ENCODE assay signal across 17 cellular contexts in genomic region chr17:55723488-55723848, GRCh38. TPM values are rescaled to one million over a fixed set of nuclear protein-coding genes. Genes with fewer than 3 reads are reported as not detected.
DNase-seq lines count a peak whose midpoint lies in the region; ATAC-seq, FAIRE-seq and TF ChIP-seq lines count a peak whose summit lies in the region.
"Had no signal": no experiment of that assay in that cellular context is flagged by ENCODE, and none has a peak within 500 bp of the region (broad histone marks: within the 10 kb centered on the region; RNA-seq: fewer than 3 reads in every experiment).

No MANE protein-coding gene starts in this region.

- in situ Hi-C loops in K562 (cut with MboI): loop anchor here (5.0 kb wide), 1 partner anchor 44 kb away; no protein-coding TSS in a partner anchor

- H3K4me2 ChIP-seq in BLaER1 (peak overlapping the region; percentile 68), K562 (ENCODE audit: insufficient read depth, low read length) (no peak overlapping the region), smooth muscle cell (peak overlapping the region; percentile 91)

- peak overlapping the region; percentile 0; the same call in 1 of the 2 replicates for H3K9ac ChIP-seq in BLaER1
- no peak overlapping the region for H3K9ac ChIP-seq in K562 (ENCODE audit: insufficient read depth in 1 of 2, low read depth in 2 of 2, low read length in 2 of 2)
- H3K9ac ChIP-seq in smooth muscle cell (ENCODE audit: low read depth): no peak overlapping the region

- H3K79me2 ChIP-seq in K562 (ENCODE audit: control insufficient read depth, insufficient read depth, low read length) (no peaks in the 10 kb centered on the region), smooth muscle cell (ENCODE audit: low read depth) (peaks cover 4% of the 10 kb centered on the region)

- no TSS peak for BruUV-seq in K562 (replicated peaks; lab: Mats Ljungman, UMichigan)

- FAIRE-seq in K562 (lab: Jason Lieb, UNC): no peak
- no peak for FAIRE-seq in H54 (lab: Jason Lieb, UNC)

- TF ChIP-seq CTCF in K562 (IDR thresholded peaks at IDR 0.05 in 2 of 3, conservative IDR thresholded peaks at IDR 0.05 in 1 of 3; ENCODE audit: insufficient read depth in 2 of 3, low read depth in 1 of 3, low read length in 3 of 3) (no peak), lower lobe of right lung (IDR thresholded peaks at IDR 0.05) (no peak), smooth muscle cell (IDR thresholded peaks at IDR 0.05; ENCODE audit: borderline replicate concordance, insufficient read depth, poor library complexity, severe bottlenecking) (no peak)

- peaks cover 41% of the 10 kb centered on the region for H3K4me1 ChIP-seq in BLaER1
- peaks cover 3 to 6% of the 10 kb centered on the region in 2 experiments; a peak in 3 of 5 replicates for H3K4me1 ChIP-seq in K562 (replicated peaks in 1 of 2; ENCODE audit: control insufficient read depth in 2 of 2, insufficient read depth in 2 of 2, low read length in 2 of 2)
- H3K4me1 ChIP-seq in lower lobe of right lung: peaks cover 6% of the 10 kb centered on the region
- peaks cover 25% of the 10 kb centered on the region for H3K4me1 ChIP-seq in smooth muscle cell (ENCODE audit: low read depth)

- TF ChIP-seq POLR2A in K562 (conservative IDR thresholded peaks at IDR 0.05) (no peak), H54 (IDR thresholded peaks at IDR 0.05; ENCODE audit: low read depth, low read length) (no peak)

- CTCF ChIA-PET in K562 (lab: Yijun Ruan, JAX; ENCODE audit: low intra/inter-chr PET ratio): no interaction called here

- no peak for ATAC-seq in K562
- no peak for ATAC-seq in lower lobe of right lung
- no peak for ATAC-seq in HG03097 (IDR thresholded peaks at IDR 0.05; ENCODE audit: low FRiP score, unreplicated experiment)
- ATAC-seq: activated CD8-positive, alpha-beta T cell treated with anti-CD3 and anti-CD28 coated beads for 36 hours; GM23338; T-cell had no signal

- H2AFZ ChIP-seq in K562 (ENCODE audit: low read depth, low read length) (no peak overlapping the region), smooth muscle cell (ENCODE audit: low read depth) (no peak overlapping the region)

- H3K36me3 ChIP-seq in BLaER1: no peaks in the 10 kb centered on the region
- H3K36me3 ChIP-seq in K562 (ENCODE audit: control insufficient read depth, insufficient read depth, low read length): no peaks in the 10 kb centered on the region
- peaks cover 9% of the 10 kb centered on the region for H3K36me3 ChIP-seq in lower lobe of right lung
- no peaks in the 10 kb centered on the region for H3K36me3 ChIP-seq in smooth muscle cell (ENCODE audit: low read depth)
- H3K36me3 ChIP-seq: MG63 had no signal

- H4K20me1 ChIP-seq in BLaER1 (no peaks in the 10 kb centered on the region), K562 (replicated peaks; ENCODE audit: control insufficient read depth, insufficient read depth, low read length) (no peaks in the 10 kb centered on the region), smooth muscle cell (ENCODE audit: low read depth) (no peaks in the 10 kb centered on the region)

- intact Hi-C loops in K562 (cut with micrococcal nuclease): no loop called here
- intact Hi-C loops in lower lobe of right lung (cut with DNase I): no loop called here

- no peak for TF ChIP-seq RAD21 in K562 (CRISPR knock-in tag; conservative IDR thresholded peaks at IDR 0.05 in 1 of 2, IDR thresholded peaks at IDR 0.05 in 1 of 2)

- H3K9me3 ChIP-seq in BLaER1: no peaks in the 10 kb centered on the region
- H3K9me3 ChIP-seq in K562 (replicated peaks; ENCODE audit: control insufficient read depth, insufficient read depth, low read depth, low read length): no peaks in the 10 kb centered on the region
- no peaks in the 10 kb centered on the region for H3K9me3 ChIP-seq in lower lobe of right lung
- no peaks in the 10 kb centered on the region for H3K9me3 ChIP-seq in smooth muscle cell (replicated peaks; ENCODE audit: low read depth)
- H3K9me3 ChIP-seq: MG63 had no signal

- H3K4me3 ChIP-seq in BLaER1: peak overlapping the region; percentile 59
- H3K4me3 ChIP-seq in K562: no peak overlapping the region
- H3K4me3 ChIP-seq in lower lobe of right lung: peak overlapping the region; percentile 50
- H3K4me3 ChIP-seq in smooth muscle cell: peak overlapping the region; percentile 47

- H3K27me3 ChIP-seq in BLaER1 (no peaks in the 10 kb centered on the region), K562 (ENCODE audit: control insufficient read depth in 2 of 2, insufficient read depth in 2 of 2, low read length in 2 of 2) (no peaks in the 10 kb centered on the region), lower lobe of right lung (ENCODE audit: low read depth) (no peaks in the 10 kb centered on the region), smooth muscle cell (ENCODE audit: low read depth) (no peaks in the 10 kb centered on the region)

- H3F3A ChIP-seq in smooth muscle cell (ENCODE audit: low read depth): peaks cover 44% of the 10 kb centered on the region

- POLR2A ChIA-PET in K562 (lab: Yijun Ruan, JAX): interaction anchor here (0.7 to 3.7 kb wide), 4 partner anchors 11 to 407 kb away, joined by 4 to 13 read pairs (median 8); no protein-coding TSS in a partner anchor

- H3K27ac ChIP-seq in BLaER1 (no peak overlapping the region), K562 (ENCODE audit: extremely low read depth, low read depth, low read length) (no peak overlapping the region), lower lobe of right lung (peak overlapping the region; percentile 80), smooth muscle cell (ENCODE audit: low read depth) (peak overlapping the region; percentile 83)
- H3K27ac ChIP-seq: VCaP had no signal

- H3K9me1 ChIP-seq in K562 (ENCODE audit: control insufficient read depth, insufficient read depth, low read length): no peaks in the 10 kb centered on the region

- DNase-seq in K562 (ENCODE audit: extremely low read depth in 1 of 4, low spot score in 3 of 4) (no peak), lower lobe of right lung (no peak), smooth muscle cell (lab: John Stamatoyannopoulos, UW; ENCODE audit: unreplicated experiment) (no peak), H54 (ENCODE audit: insufficient read length, low spot score) (no peak), mesenteric fat pad (ENCODE audit: low spot score) (no peak), DMS53 (lab: John Stamatoyannopoulos, UW) (no peak)
- DNase-seq: activated CD8-positive, alpha-beta T cell treated with anti-CD3 and anti-CD28 coated beads for 36 hours; AML-193; erythroblast; NCI-H187; NCI-H526; T-cell had no signal

- no peak for TF ChIP-seq EP300 in K562 (IDR thresholded peaks at IDR 0.05; ENCODE audit: low read length)

TF ChIP-seq in K562, 482 proteins besides CTCF, POLR2A, EP300 and RAD21 (continues in another document):
- TF ChIP-seq BCOR (IDR thresholded peaks at IDR 0.05) (0 out of 2 replicates have a peak, but pooled peaks have one; percentile 48), NONO (IDR thresholded peaks at IDR 0.05; ENCODE audit: low read depth in 2 of 2, low read length in 1 of 2) (no peak), KDM1A (IDR thresholded peaks at IDR 0.05) (peak in 1 of 2 experiments; percentile 42; a peak in 1 of 4 replicates)

RNA-seq across cellular contexts. Expression of gene TMEM100, which starts 0.8 kb away (rescaled TPM):
- total RNA-seq in K562 (2011; cell fraction: chromatin; rRNA removed; ENCODE audit: low replicate concordance): not detected in 2 replicates
- not detected in 2 replicates for total RNA-seq in K562 (2011; cell fraction: nucleolus; rRNA removed)
- 1.0 and 1.6 TPM in 2 replicates for total RNA-seq in K562 (2011; cell fraction: nucleoplasm; rRNA removed)
- total RNA-seq in K562 (2014; rRNA removed): 0.08 and 0.50 TPM in 2 replicates
- total RNA-seq in K562 (2014; rRNA removed; fragmentation: Illumina TruSeq; extraction: Trizol): 0.16 and 0.22 TPM in 2 replicates
- 0.23 and 0.29 TPM in 2 replicates for total RNA-seq in K562 (2015; rRNA removed; fragmentation: Illumina TruSeq; extraction: Trizol)
- 0.20 and 0.34 TPM in 2 replicates for total RNA-seq in K562 (2021)
- 0.14 TPM in 1 of 2 replicates, not detected in the other for polyA plus RNA-seq in K562 (2011; rRNA removed)
- not detected in 2 replicates for polyA plus RNA-seq in K562 (2011; cell fraction: cytosol; rRNA removed)
- 0.25 TPM in 1 of 2 replicates, not detected in the other for polyA plus RNA-seq in K562 (2011; cell fraction: nucleus; rRNA removed)
- polyA plus RNA-seq in K562 (2012): 0.40 and 0.76 TPM in 2 replicates
- 0.19 and 0.42 TPM in 2 replicates for polyA plus RNA-seq in K562 (2014; fragmentation: Illumina TruSeq; extraction: Trizol)
- under 1 TPM; 0.13 to 0.18 TPM for polyA plus RNA-seq in K562 (2014; fragmentation: Nextera tagmentation; extraction: Ambion mirVana)
- 0.12 TPM in 1 of 2 replicates, not detected in the other for polyA plus RNA-seq in K562 (2014; rRNA removed)
- polyA minus RNA-seq in K562 (2011; rRNA and poly(A)+ RNA removed): 0.09 TPM in 1 of 2 replicates, not detected in the other
- polyA minus RNA-seq in K562 (2011; cell fraction: cytosol; rRNA and poly(A)+ RNA removed): not detected in 2 replicates
- 0.56 TPM in 1 of 2 replicates, not detected in the other for polyA minus RNA-seq in K562 (2011; cell fraction: nucleus; rRNA and poly(A)+ RNA removed)
- total RNA-seq in lower lobe of right lung: 443 TPM
- 2.9 and 4.5 TPM in 2 replicates for total RNA-seq in smooth muscle cell
- 1.9 and 2.0 TPM in 2 replicates for polyA plus RNA-seq in smooth muscle cell
- 36.8 TPM for total RNA-seq in mesenteric fat pad
- total RNA-seq: activated CD8-positive, alpha-beta T cell treated with anti-CD3 and anti-CD28 coated beads for 36 hours had no signal

RNA-seq across cellular contexts. Expression of gene PCTP, which starts 27.4 kb away (rescaled TPM):
- 19.4 and 28.2 TPM in 2 replicates for total RNA-seq in K562 (2011; cell fraction: chromatin; rRNA removed; ENCODE audit: low replicate concordance)
- total RNA-seq in K562 (2011; cell fraction: nucleolus; rRNA removed): 14.7 and 19.2 TPM in 2 replicates
- total RNA-seq in K562 (2011; cell fraction: nucleoplasm; rRNA removed): 24.1 and 28.7 TPM in 2 replicates
- total RNA-seq in K562 (2014; rRNA removed): 39.8 and 41.2 TPM in 2 replicates
- total RNA-seq in K562 (2014; rRNA removed; fragmentation: Illumina TruSeq; extraction: Trizol): 42.7 and 43.3 TPM in 2 replicates
- 48.6 and 48.8 TPM in 2 replicates for total RNA-seq in K562 (2015; rRNA removed; fragmentation: Illumina TruSeq; extraction: Trizol)
- 33.1 and 33.8 TPM in 2 replicates for total RNA-seq in K562 (2021)
- polyA plus RNA-seq in K562 (2011; rRNA removed): 53.4 and 62.3 TPM in 2 replicates
- 30.1 and 56.9 TPM in 2 replicates for polyA plus RNA-seq in K562 (2011; cell fraction: cytosol; rRNA removed)
- polyA plus RNA-seq in K562 (2011; cell fraction: nucleus; rRNA removed): 18.4 and 28.6 TPM in 2 replicates
- polyA plus RNA-seq in K562 (2012): 44.4 and 45.6 TPM in 2 replicates
- 55.5 and 62.2 TPM in 2 replicates for polyA plus RNA-seq in K562 (2014; fragmentation: Illumina TruSeq; extraction: Trizol)
- 10 to 100 TPM; 10.9 to 12.4 TPM for polyA plus RNA-seq in K562 (2014; fragmentation: Nextera tagmentation; extraction: Ambion mirVana)
- 37.4 and 47.1 TPM in 2 replicates for polyA plus RNA-seq in K562 (2014; rRNA removed)
- 53.5 and 54.3 TPM in 2 replicates for polyA minus RNA-seq in K562 (2011; rRNA and poly(A)+ RNA removed)
- 14.6 and 16.9 TPM in 2 replicates for polyA minus RNA-seq in K562 (2011; cell fraction: cytosol; rRNA and poly(A)+ RNA removed)
- 15.3 and 29.4 TPM in 2 replicates for polyA minus RNA-seq in K562 (2011; cell fraction: nucleus; rRNA and poly(A)+ RNA removed)
- 28.1 TPM for total RNA-seq in lower lobe of right lung
- 15.1 and 16.0 TPM in 2 replicates for total RNA-seq in smooth muscle cell
- polyA plus RNA-seq in smooth muscle cell: 14.4 and 18.7 TPM in 2 replicates
- total RNA-seq in mesenteric fat pad: 22.5 TPM

Comparison
In these comparisons a context has a peak if more than half of its experiments do, and no peak if none do; other contexts are left out.
1. H3K27ac ChIP-seq: peak in lower lobe of right lung (single experiment) and smooth muscle cell (single experiment); none in BLaER1 (single experiment) and K562 (single experiment).
2. RNA of gene TMEM100, which starts 0.8 kb away (total RNA-seq): 443 TPM in lower lobe of right lung (single experiment); 36.8 TPM in mesenteric fat pad (single experiment), 2.9 to 4.5 TPM in smooth muscle cell and 0.08 to 1.6 TPM in K562; every median in the first group is over 10 times any median in the second.